Comparison of ENCODE assay signal across 7 cellular contexts in genomic region chr1:243884603-243885002, GRCh38.
"Had no signal": no experiment of that assay in that cellular context is flagged by ENCODE, and none has a peak within 500 bp of the region (broad histone marks: within the 10 kb centered on the region; RNA-seq: fewer than 3 reads in every experiment).

No MANE protein-coding gene starts in this region.

- H3K4me3 ChIP-seq: K562 had no signal

- DNase-seq: IMR-90, KBM-7, KG1 had no signal

- H3K27ac ChIP-seq: HL-60, KMS-11 had no signal

- ATAC-seq: HepG2, K562 had no signal
